In genomic region chr5:100790170-100790665, GRCh38 we compare ENCODE assay signal across 8 cellular contexts.
DNase-seq lines count a peak whose midpoint lies in the region; ATAC-seq lines count a peak whose summit lies in the region.

No MANE protein-coding gene starts in this region.

- H2BK15ac ChIP-seq in neuronal stem cell (ENCODE audit: low read length), result no peak overlapping the region

- H3K4ac ChIP-seq in neuronal stem cell (ENCODE audit: low read length), result no peak overlapping the region

- H3K79me1 ChIP-seq in neuronal stem cell (ENCODE audit: low read depth, low read length), result no peaks in the 10 kb centered on the region

- H3K18ac ChIP-seq in neuronal stem cell (ENCODE audit: low read length), result no peak overlapping the region

- peak overlapping the region; percentile 50 for H3K4me2 ChIP-seq in neuronal stem cell (ENCODE audit: insufficient read depth, low read length, poor library complexity, severe bottlenecking)

- no peak overlapping the region for H3K9ac ChIP-seq in neuronal stem cell (ENCODE audit: low read depth, low read length, poor library complexity)

- WGBS in neuronal stem cell (ENCODE audit: extremely low coverage in 2 of 2, insufficient read length in 2 of 2, insufficient replicate concordance in 1 of 2), 2 donors, result no CpG with 5 or more reads among the region's 4 CpGs

- H3K27ac ChIP-seq in neuronal stem cell (replicated peaks; ENCODE audit: low read length), result no peak overlapping the region

- H3K23ac ChIP-seq in neuronal stem cell (ENCODE audit: low read depth, low read length, poor library complexity), result no peak overlapping the region

- H3K14ac ChIP-seq in neuronal stem cell (ENCODE audit: low read length), result no peak overlapping the region

- no peaks in the 10 kb centered on the region for H3K27me3 ChIP-seq in neuronal stem cell (ENCODE audit: control insufficient read depth in 3 of 3, insufficient read depth in 3 of 3, low read depth in 1 of 3, low read length in 3 of 3)

- no peaks in the 10 kb centered on the region for H3K36me3 ChIP-seq in neuronal stem cell (replicated peaks in 1 of 2; ENCODE audit: control insufficient read depth in 2 of 2, insufficient read depth in 2 of 2, low read length in 2 of 2)

- H4K8ac ChIP-seq in neuronal stem cell (ENCODE audit: low read depth, low read length), result no peak overlapping the region

- DNase-seq in SW480 (ENCODE audit: low spot score) (peak; percentile 50), neuronal stem cell (ENCODE audit: low spot score) (peak; percentile 38), left lobe of liver (ENCODE audit: low spot score) (no peak), anterior cingulate cortex (lab: John Stamatoyannopoulos, UW) (no peak), mesenteric fat pad (ENCODE audit: low spot score) (no peak), NCI-H2081 treated with DMSO at 0.1 percent for 48 hours (lab: John Stamatoyannopoulos, UW) (no peak)

- H2BK120ac ChIP-seq in neuronal stem cell (ENCODE audit: low read depth, low read length), result no peak overlapping the region

- H2AFZ ChIP-seq in neuronal stem cell (ENCODE audit: low read length), result peak overlapping the region; percentile 76

- H2BK5ac ChIP-seq in neuronal stem cell (ENCODE audit: low read length), result no peak overlapping the region

- H4K91ac ChIP-seq in neuronal stem cell (ENCODE audit: low read depth, low read length, poor library complexity), result no peak overlapping the region

- H2AK5ac ChIP-seq in neuronal stem cell (ENCODE audit: low read depth, low read length), result no peak overlapping the region

- H3K4me3 ChIP-seq in neuronal stem cell (ENCODE audit: low read length in 2 of 2), result peak overlapping the region in 1 of 2 donors; percentile 34

- ATAC-seq in GM19324 (IDR thresholded peaks at IDR 0.05; ENCODE audit: low FRiP score, unreplicated experiment), result peak; percentile 77
- ATAC-seq in HG03039 (IDR thresholded peaks at IDR 0.05; ENCODE audit: unreplicated experiment), result peak; percentile 65
- ATAC-seq in left lobe of liver, result no peak

- H3K4me1 ChIP-seq in neuronal stem cell (ENCODE audit: control insufficient read depth in 2 of 2, insufficient read depth in 1 of 2, low read depth in 1 of 2, low read length in 2 of 2), result peaks cover 5 to 25% of the 10 kb centered on the region in 2 donors

- no peaks in the 10 kb centered on the region for H3K9me3 ChIP-seq in neuronal stem cell (replicated peaks in 1 of 2; ENCODE audit: control insufficient read depth in 2 of 2, insufficient read depth in 1 of 2, low read depth in 1 of 2, low read length in 2 of 2)

- H2BK12ac ChIP-seq in neuronal stem cell (ENCODE audit: low read length), result no peak overlapping the region

Comparison
In these comparisons a context has a peak if more than half of its experiments do, and no peak if none do; other contexts are left out.
1. DNase-seq: peak in SW480 (single experiment) and neuronal stem cell (single experiment); none in left lobe of liver (single experiment), anterior cingulate cortex (0 of 58), mesenteric fat pad (single experiment) and NCI-H2081 treated with DMSO at 0.1 percent for 48 hours (single experiment).